Comparison of ENCODE assay signal across 24 cellular contexts in the genomic region with DNA sequence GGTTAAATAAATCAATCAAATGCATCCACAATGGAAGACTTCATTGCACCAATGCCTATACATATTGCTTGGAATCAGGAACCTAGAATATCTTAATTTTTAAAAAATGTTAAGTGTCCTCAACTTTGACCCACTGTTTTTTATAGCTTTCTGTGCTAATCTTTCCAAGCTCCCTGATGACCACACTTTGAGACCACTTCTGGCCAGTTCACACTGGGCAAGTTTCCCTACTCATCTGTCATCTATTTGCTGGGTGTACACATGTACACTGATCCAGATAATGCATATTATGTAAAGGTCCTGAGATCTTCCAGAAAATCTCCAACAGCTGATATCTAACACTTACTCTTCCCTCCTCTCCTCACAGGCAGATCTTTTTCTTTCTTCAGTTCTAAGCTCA. TPM values are rescaled to one million over a fixed set of nuclear protein-coding genes. Genes with fewer than 3 reads are reported as not detected.
"Had no signal": no experiment of that assay in that cellular context is flagged by ENCODE, and none has a peak within 500 bp of the region (broad histone marks: within the 10 kb centered on the region; RNA-seq: fewer than 3 reads in every experiment).

No MANE protein-coding gene starts in this region.

- H3K9ac ChIP-seq: parathyroid adenoma had no signal

- ATAC-seq: activated CD4-positive, CD25-positive, alpha-beta regulatory T cell treated with anti-CD3 and anti-CD28 coated beads, Interleukin-2, amount 50 U/mL, for 24 hours; activated CD8-positive, alpha-beta memory T cell treated with anti-CD3 and anti-CD28 coated beads, Interleukin-2, amount 10 ng/mL, durations not matched to agents 7 days and 5 days; effector memory CD8-positive, alpha-beta T cell; heart right ventricle; lower lobe of right lung; natural killer cell; sciatic nerve; SK-N-SH treated with all-trans-retinoic acid at 6 μM for 48 hours had no signal

- DNase-seq: activated CD4-positive, alpha-beta memory T cell treated with anti-CD3 and anti-CD28 coated beads, Interleukin-2, amount 10 ng/mL, durations not matched to agents 7 days and 5 days; activated CD4-positive, alpha-beta T cell treated with anti-CD3 and anti-CD28 coated beads, Interleukin-2, amount 10 ng/mL, durations not matched to agents 24 days and 14 days; activated CD8-positive, alpha-beta memory T cell treated with anti-CD3 and anti-CD28 coated beads, Interleukin-2, amount 10 ng/mL, durations not matched to agents 7 days and 5 days; activated gamma-delta T cell treated with Interleukin-2 at 50 U/mL for 16 hours; anterior cingulate cortex; dorsolateral prefrontal cortex; effector memory CD8-positive, alpha-beta T cell; heart right ventricle; islet precursor cell; lower lobe of right lung; natural killer cell; small intestine; stimulated activated CD4-positive, alpha-beta T cell treated with anti-CD3 and anti-CD28 coated beads, Interleukin-15, amount 100 ng/mL, for 24 hours; stimulated activated naive CD4-positive, alpha-beta T cell; substantia nigra; tibial artery had no signal

- H3K36me3 Mint-ChIP-seq: activated CD8-positive, alpha-beta memory T cell treated with anti-CD3 and anti-CD28 coated beads, Interleukin-2, amount 10 ng/mL, durations not matched to agents 7 days and 5 days; activated naive CD4-positive, alpha-beta T cell treated with anti-CD3 and anti-CD28 coated beads, Interleukin-2, amount 50 U/mL, for 24 hours; natural killer cell had no signal

- H3K4me3 ChIP-seq: esophagus muscularis mucosa, heart right ventricle, lower lobe of right lung, tibial artery had no signal

- H3K4me3 Mint-ChIP-seq: activated CD4-positive, alpha-beta memory T cell treated with anti-CD3 and anti-CD28 coated beads, Interleukin-2, amount 10 ng/mL, durations not matched to agents 7 days and 5 days; activated CD4-positive, alpha-beta T cell treated with anti-CD3 and anti-CD28 coated beads, Interleukin-2, amount 10 ng/mL, durations not matched to agents 24 days and 14 days; activated CD8-positive, alpha-beta memory T cell treated with anti-CD3 and anti-CD28 coated beads, Interleukin-2, amount 10 ng/mL, durations not matched to agents 7 days and 5 days; activated naive CD4-positive, alpha-beta T cell treated with anti-CD3 and anti-CD28 coated beads, Interleukin-2, amount 50 U/mL, for 24 hours; central memory CD8-positive, alpha-beta T cell; effector memory CD8-positive, alpha-beta T cell; natural killer cell had no signal

- H3K4me1 Mint-ChIP-seq: activated CD4-positive, alpha-beta T cell treated with anti-CD3 and anti-CD28 coated beads, Interleukin-2, amount 10 ng/mL, durations not matched to agents 24 days and 14 days; central memory CD8-positive, alpha-beta T cell; natural killer cell had no signal

- H3K27me3 ChIP-seq: esophagus muscularis mucosa, tibial artery had no signal

- H3K36me3 ChIP-seq: esophagus muscularis mucosa, lower lobe of right lung had no signal

- H3K9me3 Mint-ChIP-seq: activated CD4-positive, alpha-beta memory T cell treated with anti-CD3 and anti-CD28 coated beads, Interleukin-2, amount 10 ng/mL, durations not matched to agents 7 days and 5 days; activated CD4-positive, alpha-beta T cell treated with anti-CD3 and anti-CD28 coated beads, Interleukin-2, amount 10 ng/mL, durations not matched to agents 24 days and 14 days; central memory CD8-positive, alpha-beta T cell; effector memory CD8-positive, alpha-beta T cell had no signal

- H3K4me1 ChIP-seq: parathyroid adenoma had no signal

- H3K9me3 ChIP-seq: esophagus muscularis mucosa, lower lobe of right lung, tibial artery had no signal

- H3K27ac Mint-ChIP-seq: activated CD4-positive, alpha-beta memory T cell treated with anti-CD3 and anti-CD28 coated beads, Interleukin-2, amount 10 ng/mL, durations not matched to agents 7 days and 5 days; activated CD4-positive, alpha-beta T cell treated with anti-CD3 and anti-CD28 coated beads, Interleukin-2, amount 10 ng/mL, durations not matched to agents 24 days and 14 days; activated CD8-positive, alpha-beta memory T cell treated with anti-CD3 and anti-CD28 coated beads, Interleukin-2, amount 10 ng/mL, durations not matched to agents 7 days and 5 days; activated naive CD4-positive, alpha-beta T cell treated with anti-CD3 and anti-CD28 coated beads, Interleukin-2, amount 50 U/mL, for 24 hours; effector memory CD8-positive, alpha-beta T cell; natural killer cell had no signal

- H3K27ac ChIP-seq: esophagus muscularis mucosa, lower lobe of right lung, parathyroid adenoma, tibial artery had no signal

RNA-seq across cellular contexts. Expression of gene TBC1D9, which starts 3.5 kb away (rescaled TPM):
- total RNA-seq: activated CD4-positive, alpha-beta T cell treated with anti-CD3 and anti-CD28 coated beads, Interleukin-2, amount 10 ng/mL, durations not matched to agents 24 days and 14 days; T-helper 2 cell treated with Interferon-gamma antibody and Interleukin-4, amounts not matched to agents 100 ng/mL and 5 ng/mL, for 36 hours had no signal
